In the genomic region with DNA sequence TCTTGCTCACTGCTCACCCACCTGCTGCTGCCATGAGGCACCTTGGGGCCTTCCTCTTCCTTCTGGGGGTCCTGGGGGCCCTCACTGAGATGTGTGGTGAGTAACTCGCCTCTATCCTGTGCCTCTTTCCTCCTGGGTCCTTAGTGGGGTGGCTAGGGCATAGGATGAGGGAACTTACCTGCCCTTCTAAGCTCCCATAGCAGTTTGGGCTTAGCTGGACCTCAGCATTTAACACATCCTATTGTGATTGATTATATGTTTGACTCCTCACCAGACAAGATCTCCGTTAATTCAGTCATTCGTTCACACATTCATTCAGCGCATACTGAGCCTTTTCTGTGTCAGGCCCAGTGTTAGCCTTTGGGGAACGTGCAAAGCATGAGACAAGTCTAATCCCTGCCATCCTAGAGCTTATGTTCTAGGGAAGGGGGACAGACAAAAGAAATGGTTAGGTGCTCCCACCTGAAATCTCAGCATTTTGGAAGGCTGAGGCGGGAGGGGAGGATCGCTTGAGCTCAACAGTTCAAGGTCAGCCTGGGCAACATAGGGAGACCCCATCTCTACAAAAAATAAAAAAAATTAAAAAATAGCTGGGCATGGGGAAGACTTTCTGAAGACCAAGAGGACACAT, we compare ENCODE assay signal across 7 cellular contexts. TPM values are rescaled to one million over a fixed set of nuclear protein-coding genes. Genes with fewer than 3 reads are reported as not detected.
DNase-seq lines count a peak whose midpoint lies in the region; ATAC-seq lines count a peak whose summit lies in the region.

No MANE protein-coding gene starts in this region.

- no peaks in the 10 kb centered on the region for H3K9me3 Mint-ChIP-seq in activated naive CD8-positive, alpha-beta T cell treated with anti-CD3 and anti-CD28 coated beads for 36 hours
- no peaks in the 10 kb centered on the region for H3K9me3 Mint-ChIP-seq in immature natural killer cell
- no peaks in the 10 kb centered on the region for H3K9me3 Mint-ChIP-seq in stimulated activated naive B cell treated with anti-CD40 and anti-IgM and Interleukin-4, amounts not matched to agents 10 μg/mL and 1 μg/mL and 100 μg/mL, for 72 hours

- H3K4me1 Mint-ChIP-seq in activated naive CD8-positive, alpha-beta T cell treated with anti-CD3 and anti-CD28 coated beads for 36 hours = peaks cover 26% of the 10 kb centered on the region
- peaks cover 19 to 24% of the 10 kb centered on the region in 2 donors for H3K4me1 Mint-ChIP-seq in immature natural killer cell
- peaks cover 26 to 46% of the 10 kb centered on the region in 2 donors for H3K4me1 Mint-ChIP-seq in stimulated activated naive B cell treated with anti-CD40 and anti-IgM and Interleukin-4, amounts not matched to agents 10 μg/mL and 1 μg/mL and 100 μg/mL, for 72 hours

- ATAC-seq in HG03159 (IDR thresholded peaks at IDR 0.05; ENCODE audit: unreplicated experiment) = peak; percentile 11
- ATAC-seq in stimulated activated naive B cell treated with anti-CD40 and anti-IgM and Interleukin-4, amounts not matched to agents 10 μg/mL and 1 μg/mL and 100 μg/mL, for 72 hours (replicated peaks) = no peak
- no peak for ATAC-seq in GM21381 (IDR thresholded peaks at IDR 0.05; ENCODE audit: unreplicated experiment)
- no peak for ATAC-seq in HG02938 (IDR thresholded peaks at IDR 0.05; ENCODE audit: unreplicated experiment)

- H3K36me3 Mint-ChIP-seq in activated naive CD8-positive, alpha-beta T cell treated with anti-CD3 and anti-CD28 coated beads for 36 hours = no peaks in the 10 kb centered on the region
- H3K36me3 Mint-ChIP-seq in immature natural killer cell = no peaks in the 10 kb centered on the region
- no peaks in the 10 kb centered on the region for H3K36me3 Mint-ChIP-seq in stimulated activated naive B cell treated with anti-CD40 and anti-IgM and Interleukin-4, amounts not matched to agents 10 μg/mL and 1 μg/mL and 100 μg/mL, for 72 hours

- peaks cover 10% of the 10 kb centered on the region for H3K27me3 Mint-ChIP-seq in activated naive CD8-positive, alpha-beta T cell treated with anti-CD3 and anti-CD28 coated beads for 36 hours
- peaks cover 0 to 3% (median 0%) of the 10 kb centered on the region in 3 donors for H3K27me3 Mint-ChIP-seq in immature natural killer cell (ENCODE audit: low read depth in 3 of 3)
- H3K27me3 Mint-ChIP-seq in stimulated activated naive B cell treated with anti-CD40 and anti-IgM and Interleukin-4, amounts not matched to agents 10 μg/mL and 1 μg/mL and 100 μg/mL, for 72 hours = peaks cover 12 to 20% of the 10 kb centered on the region in 2 donors

- no peak for DNase-seq in activated naive CD8-positive, alpha-beta T cell treated with anti-CD3 and anti-CD28 coated beads for 36 hours
- DNase-seq in immature natural killer cell (no peak), occipital lobe (lab: John Stamatoyannopoulos, UW) (no peak)
- no peak for DNase-seq in stimulated activated naive B cell treated with anti-CD40 and anti-IgM and Interleukin-4, amounts not matched to agents 10 μg/mL and 1 μg/mL and 100 μg/mL, for 72 hours

- H3K27ac Mint-ChIP-seq in activated naive CD8-positive, alpha-beta T cell treated with anti-CD3 and anti-CD28 coated beads for 36 hours = peak overlapping the region; percentile 40
- peak overlapping the region in 4 of 6 donors; percentile 40 to 84 (median 70) for H3K27ac Mint-ChIP-seq in immature natural killer cell
- H3K27ac Mint-ChIP-seq in stimulated activated naive B cell treated with anti-CD40 and anti-IgM and Interleukin-4, amounts not matched to agents 10 μg/mL and 1 μg/mL and 100 μg/mL, for 72 hours = peak overlapping the region; percentile 70

- peak overlapping the region; percentile 72 for H3K4me3 Mint-ChIP-seq in activated naive CD8-positive, alpha-beta T cell treated with anti-CD3 and anti-CD28 coated beads for 36 hours
- peak overlapping the region; percentile 87 to 90 (median 88) for H3K4me3 Mint-ChIP-seq in immature natural killer cell
- H3K4me3 Mint-ChIP-seq in stimulated activated naive B cell treated with anti-CD40 and anti-IgM and Interleukin-4, amounts not matched to agents 10 μg/mL and 1 μg/mL and 100 μg/mL, for 72 hours = peak overlapping the region; percentile 86 to 87

RNA-seq across cellular contexts. Expression of gene TCN2, which starts 0.4 kb away (rescaled TPM):
- under 1 TPM; 0.48 to 0.64 TPM for total RNA-seq in activated naive CD8-positive, alpha-beta T cell treated with anti-CD3 and anti-CD28 coated beads for 36 hours
- under 1 TPM in 2 of 3 donors, not detected in 1; 0.14 to 0.59 TPM for polyA plus RNA-seq in immature natural killer cell
- 8.4 TPM for total RNA-seq in occipital lobe

RNA-seq across cellular contexts. Expression of gene PES1, which starts 15.7 kb away (rescaled TPM):
- 100 to 1,000 TPM; 196 to 199 TPM for total RNA-seq in activated naive CD8-positive, alpha-beta T cell treated with anti-CD3 and anti-CD28 coated beads for 36 hours
- 10 to 100 TPM; 25.8 to 41.9 (median 34.5) TPM for polyA plus RNA-seq in immature natural killer cell
- 41.3 TPM for total RNA-seq in occipital lobe

RNA-seq across cellular contexts. Expression of gene SLC35E4, which starts 28.2 kb away (rescaled TPM):
- total RNA-seq in activated naive CD8-positive, alpha-beta T cell treated with anti-CD3 and anti-CD28 coated beads for 36 hours = 1 to 10 TPM; 3.2 to 3.6 TPM
- 1 to 10 TPM; 1.4 to 2.7 (median 2.7) TPM for polyA plus RNA-seq in immature natural killer cell
- total RNA-seq in occipital lobe = 5.5 TPM

RNA-seq across cellular contexts. Expression of gene GAL3ST1, which starts 33.0 kb away (rescaled TPM):
- total RNA-seq in activated naive CD8-positive, alpha-beta T cell treated with anti-CD3 and anti-CD28 coated beads for 36 hours = not detected
- not detected for polyA plus RNA-seq in immature natural killer cell
- total RNA-seq in occipital lobe = 0.94 TPM
